In the genomic region with DNA sequence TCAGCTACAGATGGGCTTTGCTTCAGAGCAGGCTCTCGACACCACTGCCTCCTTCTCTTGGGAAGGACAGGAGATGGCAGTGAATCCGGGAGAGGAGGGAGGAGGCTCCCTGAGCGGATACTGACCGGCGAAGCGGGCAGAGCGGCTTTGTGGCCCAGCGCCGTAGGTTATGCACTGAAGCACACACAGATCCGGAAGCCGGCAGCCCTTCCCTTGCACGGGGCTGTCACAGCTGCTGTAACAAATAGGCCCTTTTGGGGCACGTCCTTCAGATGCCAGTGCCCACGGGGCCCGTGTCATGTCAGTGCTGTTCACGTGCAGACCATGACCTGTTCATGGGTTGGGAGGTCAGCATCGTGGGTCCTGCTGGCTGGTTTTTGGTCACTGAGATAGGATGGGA, we compare ENCODE assay signal across 13 cellular contexts.
DNase-seq lines count a peak whose midpoint lies in the region; ATAC-seq and TF ChIP-seq lines count a peak whose summit lies in the region.
"Had no signal": no experiment of that assay in that cellular context is flagged by ENCODE, and none has a peak within 500 bp of the region (broad histone marks: within the 10 kb centered on the region; RNA-seq: fewer than 3 reads in every experiment).

No MANE protein-coding gene starts in this region.

- in situ Hi-C loops in GM13977 (cut with MboI; ENCODE audit: low pct_unique_long_range_greater_than_20kb, low sequenced_read_pairs, unreplicated experiment): no loop called here

- TF ChIP-seq CTCF in MM.1S (IDR thresholded peaks at IDR 0.05; ENCODE audit: low read length): no peak
- TF ChIP-seq CTCF in psoas muscle (IDR thresholded peaks at IDR 0.05): no peak
- no peak for TF ChIP-seq CTCF in GM13977 (IDR thresholded peaks at IDR 0.05; ENCODE audit: extremely low read depth, insufficient read depth, missing control alignments)

- 96 to 98% (median 96%) methylated on average over 17 of the region's 17 CpGs for WGBS in psoas muscle, 3 donors

- H3K9me3 ChIP-seq in MM.1S (replicated peaks; ENCODE audit: insufficient read depth, low read length): no peaks in the 10 kb centered on the region
- no peaks in the 10 kb centered on the region for H3K9me3 ChIP-seq in psoas muscle
- H3K9me3 ChIP-seq: body of pancreas had no signal

- ATAC-seq in activated CD4-positive, alpha-beta T cell treated with anti-CD3 and anti-CD28 coated beads for 36 hours: peak; percentile 5
- ATAC-seq in psoas muscle (no peak), GM18505 (IDR thresholded peaks at IDR 0.05; ENCODE audit: unreplicated experiment) (no peak)

- H3K4me3 ChIP-seq in MM.1S (ENCODE audit: low read length): no peak overlapping the region
- H3K4me3 ChIP-seq in psoas muscle: no peak overlapping the region
- H3K4me3 ChIP-seq: body of pancreas, GM23248 had no signal

- no peak overlapping the region for H3K9ac ChIP-seq in MM.1S (ENCODE audit: low read length)
- H3K9ac ChIP-seq: GM23248 had no signal

- CTCF ChIA-PET in activated CD4-positive, alpha-beta T cell treated with anti-CD3 and anti-CD28 coated beads for 36 hours (lab: Charles Lee): interaction anchor here (0.6 to 1.3 kb wide), 2 partner anchors 14 to 271 kb away, joined by 4 to 5 read pairs; no protein-coding TSS in a partner anchor

- peaks cover 5% of the 10 kb centered on the region; the same call in 1 of the 2 replicates for H3F3A ChIP-seq in MM.1S (ENCODE audit: insufficient read depth, low read length)

- H2AFZ ChIP-seq in MM.1S (ENCODE audit: low read length): no peak overlapping the region
- H2AFZ ChIP-seq: GM23248 had no signal

- peak overlapping the region; percentile 93 for H3K27ac Mint-ChIP-seq in activated CD4-positive, alpha-beta T cell treated with anti-CD3 and anti-CD28 coated beads for 36 hours
- H3K27ac Mint-ChIP-seq in activated naive CD8-positive, alpha-beta T cell: peak overlapping the region; percentile 92

- peak overlapping the region; percentile 39 for H3K4me2 ChIP-seq in MM.1S (ENCODE audit: low read depth, low read length)

- H3K27ac ChIP-seq in MM.1S (ENCODE audit: low read length) (peak overlapping the region; percentile 41; the same call in 1 of the 2 replicates), psoas muscle (peak overlapping the region; percentile 72)
- H3K27ac ChIP-seq: body of pancreas, GM23248 had no signal

- no peaks in the 10 kb centered on the region for H3K27me3 Mint-ChIP-seq in activated CD4-positive, alpha-beta T cell treated with anti-CD3 and anti-CD28 coated beads for 36 hours
- H3K27me3 Mint-ChIP-seq in activated naive CD8-positive, alpha-beta T cell: no peaks in the 10 kb centered on the region

- no peaks in the 10 kb centered on the region for H3K79me2 ChIP-seq in MM.1S (ENCODE audit: low read length)

- no peaks in the 10 kb centered on the region for H4K20me1 ChIP-seq in MM.1S (ENCODE audit: insufficient read depth, low read length)

- POLR2A ChIA-PET in activated CD4-positive, alpha-beta T cell treated with anti-CD3 and anti-CD28 coated beads for 36 hours (lab: Charles Lee): interaction anchor here (0.6 to 2.2 kb wide), 2 partner anchors 10 to 190 kb away, joined by 7 to 8 read pairs; no protein-coding TSS in a partner anchor

- peaks cover 51% of the 10 kb centered on the region for H3K36me3 Mint-ChIP-seq in activated CD4-positive, alpha-beta T cell treated with anti-CD3 and anti-CD28 coated beads for 36 hours (ENCODE audit: low read depth)
- peaks cover 16% of the 10 kb centered on the region for H3K36me3 Mint-ChIP-seq in activated naive CD8-positive, alpha-beta T cell

- no peaks in the 10 kb centered on the region for H3K9me2 ChIP-seq in MM.1S (replicated peaks; ENCODE audit: insufficient read depth, low read length)

- peaks cover 49% of the 10 kb centered on the region for H3K4me1 Mint-ChIP-seq in activated CD4-positive, alpha-beta T cell treated with anti-CD3 and anti-CD28 coated beads for 36 hours
- H3K4me1 Mint-ChIP-seq in activated naive CD8-positive, alpha-beta T cell (ENCODE audit: low read depth): peaks cover 49% of the 10 kb centered on the region

- H3K4me3 Mint-ChIP-seq in activated CD4-positive, alpha-beta T cell treated with anti-CD3 and anti-CD28 coated beads for 36 hours: peak overlapping the region; percentile 32
- peak overlapping the region; percentile 76 for H3K4me3 Mint-ChIP-seq in activated naive CD8-positive, alpha-beta T cell
- H3K4me3 Mint-ChIP-seq: nephron had no signal

- H3K27me3 ChIP-seq in MM.1S (replicated peaks; ENCODE audit: insufficient read depth, low read length): no peaks in the 10 kb centered on the region
- H3K27me3 ChIP-seq in psoas muscle (ENCODE audit: insufficient read depth in 3 of 3, low read length in 2 of 3): no peaks in the 10 kb centered on the region
- H3K27me3 ChIP-seq: body of pancreas had no signal

- no peaks in the 10 kb centered on the region for H3K9me3 Mint-ChIP-seq in activated CD4-positive, alpha-beta T cell treated with anti-CD3 and anti-CD28 coated beads for 36 hours (ENCODE audit: low read depth)
- H3K9me3 Mint-ChIP-seq in activated naive CD8-positive, alpha-beta T cell (ENCODE audit: low read depth): no peaks in the 10 kb centered on the region
- H3K9me3 Mint-ChIP-seq: nephron had no signal

- H3K4me1 ChIP-seq in MM.1S (ENCODE audit: low read length) (peaks cover 22% of the 10 kb centered on the region), psoas muscle (peaks cover 36% of the 10 kb centered on the region)

- intact Hi-C loops in activated CD4-positive, alpha-beta T cell treated with anti-CD3 and anti-CD28 coated beads for 36 hours (cut with DNase I, micrococcal nuclease): no loop called here
- intact Hi-C loops in psoas muscle (cut with DNase I): no loop called here

- DNase-seq in activated CD4-positive, alpha-beta T cell treated with anti-CD3 and anti-CD28 coated beads for 36 hours: no peak
- DNase-seq in activated CD4-positive, alpha-beta T cell treated with anti-CD3 and anti-CD28 coated beads, Interleukin-2, amount 50 U/mL, for 4 hours: no peak
- DNase-seq in MM.1S: no peak
- peak in 1 of 2 donors; percentile 47 for DNase-seq in psoas muscle
- DNase-seq in GM13977 (ENCODE audit: low spot score): no peak
- DNase-seq in occipital lobe (lab: John Stamatoyannopoulos, UW): no peak
- DNase-seq: GM23248, NCI-H1105 treated with DMSO at 0.1 percent for 48 hours, retina had no signal

- H3K36me3 ChIP-seq in MM.1S (replicated peaks; ENCODE audit: insufficient read depth, low read length): no peaks in the 10 kb centered on the region
- peaks cover 0 to 9% of the 10 kb centered on the region in 2 donors for H3K36me3 ChIP-seq in psoas muscle (ENCODE audit: insufficient read depth in 1 of 2, low read depth in 1 of 2)

- TF ChIP-seq POLR2A in GM18505 (IDR thresholded peaks at IDR 0.05; ENCODE audit: borderline replicate concordance, extremely low read depth, insufficient read depth, insufficient read length): no peak
